In genomic region chr1:208475951-208476824, GRCh38 we compare ENCODE assay signal across 12 cellular contexts.
DNase-seq lines count a peak whose midpoint lies in the region; ATAC-seq, FAIRE-seq and TF ChIP-seq lines count a peak whose summit lies in the region.
"Had no signal": no experiment of that assay in that cellular context is flagged by ENCODE, and none has a peak within 500 bp of the region (broad histone marks: within the 10 kb centered on the region; RNA-seq: fewer than 3 reads in every experiment).

No MANE protein-coding gene starts in this region.

- dilution Hi-C loops in endothelial cell of umbilical vein (cut with MboI; ENCODE audit: extremely low pct_ligation_motif_present, low sequenced_read_pairs) = no loop called here

- 84 to 97% methylated on average over 3 to 4 of the region's 5 CpGs for WGBS in mesodermal cell (ENCODE audit: insufficient coverage in 2 of 2), 2 experiments

- no peak for DNase-seq in AG09309 (ENCODE audit: low read depth)
- DNase-seq in NCI-H2029 treated with DMSO at 0.1 percent for 48 hours (lab: John Stamatoyannopoulos, UW) = peak; percentile 51
- peak; percentile 45 for DNase-seq in endothelial cell of umbilical vein (ENCODE audit: low read depth, low spot score)
- DNase-seq in GF-D8 (lab: John Stamatoyannopoulos, UW) = no peak
- no peak for DNase-seq in substantia nigra (lab: John Stamatoyannopoulos, UW)
- DNase-seq: activated CD4-positive, alpha-beta T cell treated with anti-CD3 and anti-CD28 coated beads for 48 hours; Caco-2; stimulated activated CD4-positive, alpha-beta T cell treated with anti-CD3 and anti-CD28 coated beads, Interleukin-4, amount 100 ng/mL, for 24 hours had no signal

- TF ChIP-seq CTCF in AG09309 (IDR thresholded peaks at IDR 0.05; ENCODE audit: control insufficient read depth, insufficient read depth, low read depth, low read length, missing control alignments) (peak; percentile 39), endothelial cell of umbilical vein (IDR thresholded peaks at IDR 0.05; ENCODE audit: extremely low read depth in 1 of 2, insufficient read depth in 1 of 2, low read depth in 1 of 2, low read length in 2 of 2) (peak in 1 of 2 donors; percentile 16)

- H3K27me3 ChIP-seq in endothelial cell of umbilical vein (ENCODE audit: control insufficient read depth in 2 of 2, insufficient read depth in 2 of 2, low read length in 2 of 2) = no peaks in the 10 kb centered on the region

- H4K20me1 ChIP-seq in endothelial cell of umbilical vein (replicated peaks; ENCODE audit: control insufficient read depth, extremely low read depth, insufficient read depth, low read length) = no peaks in the 10 kb centered on the region

- H3K79me2 ChIP-seq in endothelial cell of umbilical vein (ENCODE audit: control insufficient read depth, insufficient read depth, low read length) = no peaks in the 10 kb centered on the region

- H3K4me2 ChIP-seq in endothelial cell of umbilical vein (ENCODE audit: insufficient read depth, low read length) = no peak overlapping the region

- TF ChIP-seq POLR2A in endothelial cell of umbilical vein (IDR thresholded peaks at IDR 0.05; ENCODE audit: low read depth, low read length) = no peak

- POLR2A ChIA-PET in endothelial cell of umbilical vein (lab: Charles Lee) = no interaction called here

- intact Hi-C loops in endothelial cell of umbilical vein (cut with micrococcal nuclease) = no loop called here

- FAIRE-seq in endothelial cell of umbilical vein (lab: Jason Lieb, UNC) = no peak
- FAIRE-seq: islet of Langerhans had no signal

- no peaks in the 10 kb centered on the region for H3K9me1 ChIP-seq in endothelial cell of umbilical vein (replicated peaks; ENCODE audit: control insufficient read depth, extremely low read depth, insufficient read depth, low read length)

- no peak overlapping the region for H3K4me3 ChIP-seq in AG09309 (ENCODE audit: control insufficient read depth, low read depth, low read length)
- H3K4me3 ChIP-seq in endothelial cell of umbilical vein (replicated peaks in 1 of 3; ENCODE audit: insufficient read depth in 1 of 3, low read depth in 1 of 3, low read length in 3 of 3) = no peak overlapping the region
- H3K4me3 ChIP-seq in mesodermal cell (ENCODE audit: extremely low read depth, insufficient read depth, low read length, poor library complexity, severe bottlenecking) = no peak overlapping the region

- H3K9ac ChIP-seq in endothelial cell of umbilical vein (replicated peaks; ENCODE audit: extremely low read depth, insufficient read depth, low read length) = no peak overlapping the region

- CTCF ChIA-PET in endothelial cell of umbilical vein (lab: Charles Lee) = no interaction called here

- peak overlapping the region; percentile 20 for H2AFZ ChIP-seq in endothelial cell of umbilical vein (ENCODE audit: low read depth, low read length)

- no peak for ATAC-seq in HG03045 (IDR thresholded peaks at IDR 0.05; ENCODE audit: unreplicated experiment)
- no peak for ATAC-seq in HG02840 (IDR thresholded peaks at IDR 0.05; ENCODE audit: low FRiP score, unreplicated experiment)

- H3K27ac ChIP-seq in endothelial cell of umbilical vein (ENCODE audit: insufficient read depth, low read depth, low read length) (no peak overlapping the region), mesodermal cell (ENCODE audit: low read depth, low read length, severe bottlenecking) (peak overlapping the region; percentile 41), substantia nigra (ENCODE audit: low read depth, low read length, poor library complexity, severe bottlenecking) (no peak overlapping the region)

- no TSS peak for BruUV-seq in endothelial cell of umbilical vein (replicated peaks; lab: Mats Ljungman, UMichigan)

- H3K9me3 ChIP-seq in endothelial cell of umbilical vein (replicated peaks; ENCODE audit: control insufficient read depth, insufficient read depth, low read length) (no peaks in the 10 kb centered on the region), mesodermal cell (ENCODE audit: control insufficient read depth, low read length) (no peaks in the 10 kb centered on the region)
- H3K9me3 ChIP-seq: Caco-2 had no signal

- H3K36me3 ChIP-seq in endothelial cell of umbilical vein (ENCODE audit: control insufficient read depth in 2 of 2, extremely low read depth in 1 of 2, insufficient read depth in 2 of 2, low read length in 2 of 2) = no peaks in the 10 kb centered on the region
- no peaks in the 10 kb centered on the region for H3K36me3 ChIP-seq in mesodermal cell (ENCODE audit: control insufficient read depth, insufficient read depth, low read length)

- H3K4me1 ChIP-seq in endothelial cell of umbilical vein (ENCODE audit: control insufficient read depth, extremely low read depth, insufficient read depth, low read length) (peaks cover 5% of the 10 kb centered on the region), mesodermal cell (ENCODE audit: control insufficient read depth, insufficient read depth, low read length, poor library complexity, severe bottlenecking) (peaks cover 22% of the 10 kb centered on the region)
- H3K4me1 ChIP-seq: Caco-2 had no signal

TF ChIP-seq in endothelial cell of umbilical vein, 7 proteins besides CTCF, POLR2A, EP300 and RAD21:
- no peak for TF ChIP-seq FOS (IDR thresholded peaks at IDR 0.05; ENCODE audit: borderline replicate concordance, insufficient read depth, low read length)
- no peak for TF ChIP-seq JUN (IDR thresholded peaks at IDR 0.05; ENCODE audit: borderline replicate concordance, insufficient read depth, insufficient read length, low read depth)
- TF ChIP-seq, protein P1, sequence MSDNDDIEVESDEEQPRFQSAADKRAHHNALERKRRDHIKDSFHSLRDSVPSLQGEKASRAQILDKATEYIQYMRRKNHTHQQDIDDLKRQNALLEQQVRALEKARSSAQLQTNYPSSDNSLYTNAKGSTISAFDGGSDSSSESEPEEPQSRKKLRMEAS (IDR thresholded peaks at IDR 0.05; ENCODE audit: insufficient read depth, insufficient read length) = no peak
- no peak for TF ChIP-seq EZH2 (IDR thresholded peaks at IDR 0.05; ENCODE audit: borderline replicate concordance, low read depth, low read length, severe bottlenecking)
- TF ChIP-seq POLR2AphosphoS5 (IDR thresholded peaks at IDR 0.05; ENCODE audit: insufficient read depth, low read depth, low read length) = no peak
- TF ChIP-seq MYC (IDR thresholded peaks at IDR 0.05; ENCODE audit: low read depth, low read length) = no peak
- no peak for TF ChIP-seq GATA2 (IDR thresholded peaks at IDR 0.05; ENCODE audit: insufficient read depth, insufficient read length, low read depth, low read length)

Comparison
In these comparisons a context has a peak if more than half of its experiments do, and no peak if none do; other contexts are left out.
1. DNase-seq: peak in NCI-H2029 treated with DMSO at 0.1 percent for 48 hours (single experiment) and endothelial cell of umbilical vein (single experiment); none in AG09309 (single experiment), GF-D8 (single experiment) and substantia nigra (0 of 49).